In genomic region chr16:27232061-27232841, GRCh38 we compare ENCODE assay signal across 7 cellular contexts. TPM values are rescaled to one million over a fixed set of nuclear protein-coding genes. Genes with fewer than 3 reads are reported as not detected.
A peak's percentile ranks its signal among the peaks of the same experiment; 100 is the strongest.
DNase-seq lines count a peak whose midpoint lies in the region; ATAC-seq and TF ChIP-seq lines count a peak whose summit lies in the region.

No MANE protein-coding gene starts in this region.

- H3K27me3 Mint-ChIP-seq in stimulated activated naive CD8-positive, alpha-beta T cell treated with anti-CD3 and anti-CD28 coated beads, Interleukin-15, Interleukin-2, amounts not matched to agents 100 ng/mL and 50 ng/mL, for 24 hours: no peaks in the 10 kb centered on the region

- peak overlapping the region; percentile 100 for H3K27ac Mint-ChIP-seq in stimulated activated naive CD8-positive, alpha-beta T cell treated with anti-CD3 and anti-CD28 coated beads, Interleukin-15, Interleukin-2, amounts not matched to agents 100 ng/mL and 50 ng/mL, for 24 hours

- TF ChIP-seq CTCF in LNCaP clone FGC (IDR thresholded peaks at IDR 0.05; ENCODE audit: control insufficient read depth, extremely low read depth, insufficient read depth): no peak

- peak overlapping the region; percentile 3 for H3K27ac ChIP-seq in caudate nucleus (ENCODE audit: low read depth, low read length)

- peak overlapping the region; percentile 28 for H3K4me3 ChIP-seq in LNCaP clone FGC (ENCODE audit: low read depth, low read length)

- peak; percentile 62 for ATAC-seq in GM21390 (IDR thresholded peaks at IDR 0.05; ENCODE audit: unreplicated experiment)
- no peak for ATAC-seq in left lobe of liver

- H3K4me3 Mint-ChIP-seq in stimulated activated naive CD8-positive, alpha-beta T cell treated with anti-CD3 and anti-CD28 coated beads, Interleukin-15, Interleukin-2, amounts not matched to agents 100 ng/mL and 50 ng/mL, for 24 hours: peak overlapping the region; percentile 83

- DNase-seq in LNCaP clone FGC (ENCODE audit: low read depth): no peak
- peak in 11 of 61 donors; percentile 6 to 45 (median 16) for DNase-seq in caudate nucleus (lab: John Stamatoyannopoulos, UW)
- no peak for DNase-seq in left lobe of liver (ENCODE audit: low spot score)
- no peak for DNase-seq in NCI-H2107 (lab: John Stamatoyannopoulos, UW)
- no peak for DNase-seq in NK-92 treated with Interleukin-12 subunit alpha and Interleukin-12 subunit beta, amount 100 ng/mL, for 24 hours (lab: John Stamatoyannopoulos, UW)

- H3K9me3 Mint-ChIP-seq in stimulated activated naive CD8-positive, alpha-beta T cell treated with anti-CD3 and anti-CD28 coated beads, Interleukin-15, Interleukin-2, amounts not matched to agents 100 ng/mL and 50 ng/mL, for 24 hours: no peaks in the 10 kb centered on the region

- peaks cover 40% of the 10 kb centered on the region for H3K36me3 Mint-ChIP-seq in stimulated activated naive CD8-positive, alpha-beta T cell treated with anti-CD3 and anti-CD28 coated beads, Interleukin-15, Interleukin-2, amounts not matched to agents 100 ng/mL and 50 ng/mL, for 24 hours (ENCODE audit: low read depth)

- H3K4me1 Mint-ChIP-seq in stimulated activated naive CD8-positive, alpha-beta T cell treated with anti-CD3 and anti-CD28 coated beads, Interleukin-15, Interleukin-2, amounts not matched to agents 100 ng/mL and 50 ng/mL, for 24 hours (ENCODE audit: low read depth): peaks cover 89% of the 10 kb centered on the region

RNA-seq across cellular contexts. Expression of gene KDM8, which starts 28.9 kb away (rescaled TPM):
- total RNA-seq in left lobe of liver: 73.7 TPM

RNA-seq across cellular contexts. Expression of gene NSMCE1, which starts 36.3 kb away (rescaled TPM):
- 27.9 TPM for total RNA-seq in left lobe of liver
